Comparison of ENCODE assay signal across 17 cellular contexts in genomic region chr9:122392714-122393113, GRCh38. TPM values are rescaled to one million over a fixed set of nuclear protein-coding genes. Genes with fewer than 3 reads are reported as not detected.
"Had no signal": no experiment of that assay in that cellular context is flagged by ENCODE, and none has a peak within 500 bp of the region (broad histone marks: within the 10 kb centered on the region; RNA-seq: fewer than 3 reads in every experiment).

No MANE protein-coding gene starts in this region.

- H3K27me3 ChIP-seq: cardiac muscle cell, hepatocyte, left lung had no signal

- H3K4me3 Mint-ChIP-seq: activated naive CD4-positive, alpha-beta T cell treated with anti-CD3 and anti-CD28 coated beads for 36 hours; memory B cell; natural killer cell; T-cell; type B pancreatic cell had no signal

- H2AFZ ChIP-seq: hepatocyte had no signal

- H3K27ac Mint-ChIP-seq: activated naive CD4-positive, alpha-beta T cell treated with anti-CD3 and anti-CD28 coated beads for 36 hours; activated T-helper 2 cell treated with anti-CD3 and anti-CD28 coated beads, Interferon-gamma antibody, Interleukin-2, Interleukin-4, amounts not matched to agents 10 μg/mL and 5 μg/mL and 100 μg/mL, durations not matched to agents 14 hours and 24 hours and 36 hours; natural killer cell; T-cell; type B pancreatic cell had no signal

- H3K4me2 ChIP-seq: hepatocyte had no signal

- H3K27me3 Mint-ChIP-seq: memory B cell had no signal

- H3K79me2 ChIP-seq: hepatocyte had no signal

- FAIRE-seq: astrocyte, endometrium had no signal

- H3K9me3 ChIP-seq: left lung, mucosa of descending colon had no signal

- H3K27ac ChIP-seq: cardiac muscle cell, hepatocyte, left lung had no signal

- H3K36me3 ChIP-seq: cardiac muscle cell, left lung had no signal

- H3K4me3 ChIP-seq: cardiac muscle cell, hepatocyte, left lung, mucosa of descending colon, skin epidermis had no signal

- DNase-seq: activated naive CD4-positive, alpha-beta T cell treated with anti-CD3 and anti-CD28 coated beads for 36 hours; left lung; mucosa of descending colon; natural killer cell; stimulated activated CD4-positive, alpha-beta T cell treated with anti-CD3 and anti-CD28 coated beads, Interleukin-15, amount 100 ng/mL, for 24 hours; stimulated activated CD4-positive, alpha-beta T cell treated with anti-CD3 and anti-CD28 coated beads, Interleukin-4, amount 100 ng/mL, for 1 hour; stimulated activated naive CD4-positive, alpha-beta T cell treated with Interleukin-2 at 50 U/mL for 16 hours; T-cell; T-helper 9 cell had no signal

- H3K4me1 ChIP-seq: left lung had no signal

- H3K36me3 Mint-ChIP-seq: natural killer cell, T-cell, type B pancreatic cell had no signal

- H3K9me3 Mint-ChIP-seq: activated naive CD4-positive, alpha-beta T cell treated with anti-CD3 and anti-CD28 coated beads for 36 hours; activated T-helper 2 cell treated with anti-CD3 and anti-CD28 coated beads, Interferon-gamma antibody, Interleukin-2, Interleukin-4, amounts not matched to agents 10 μg/mL and 5 μg/mL and 100 μg/mL, durations not matched to agents 14 hours and 24 hours and 36 hours; memory B cell; natural killer cell; T-cell; type B pancreatic cell had no signal

- H3K4me1 Mint-ChIP-seq: natural killer cell had no signal

RNA-seq across cellular contexts. Expression of gene PTGS1, which starts 21.9 kb away (rescaled TPM):
- total RNA-seq: activated naive CD4-positive, alpha-beta T cell treated with anti-CD3 and anti-CD28 coated beads for 36 hours had no signal
- polyA plus RNA-seq: cardiac muscle cell had no signal
